1 cellular context compared by ENCODE assay signal in the genomic region with DNA sequence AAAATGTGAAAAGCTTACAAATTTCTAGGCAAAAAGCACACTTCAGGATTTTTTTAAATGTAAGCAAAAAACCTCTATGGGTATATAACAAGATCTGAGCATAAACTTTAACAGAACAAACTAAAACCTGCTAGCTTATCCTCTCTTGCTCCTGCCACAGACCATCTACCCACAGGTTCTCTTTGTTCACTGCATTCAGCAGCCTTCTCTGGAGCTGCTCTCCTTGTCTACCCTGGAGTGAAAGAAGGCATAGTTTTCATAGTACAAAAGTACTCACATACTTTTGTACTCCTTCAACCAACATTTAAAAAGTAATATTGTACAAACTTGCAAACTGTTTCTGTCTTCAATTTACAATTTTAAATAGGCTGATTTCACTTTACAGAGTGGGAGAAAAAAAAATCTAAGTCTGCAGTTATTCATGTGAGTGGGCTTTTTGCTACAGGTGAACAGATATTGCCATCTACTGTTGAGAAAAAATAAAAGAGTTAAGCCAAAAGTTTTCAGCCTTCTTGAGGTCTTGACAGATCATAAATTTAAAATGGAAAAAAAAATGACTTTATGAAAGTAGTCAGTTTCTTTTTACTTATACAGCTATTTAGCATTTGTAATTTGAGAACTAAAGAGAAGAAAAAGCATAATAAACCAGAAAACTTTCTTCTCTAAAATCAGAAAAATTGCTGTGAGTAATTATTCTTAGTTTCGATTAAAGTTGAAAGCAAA.
TF ChIP-seq lines count a peak whose summit lies in the region.

No MANE protein-coding gene starts in this region.

TF ChIP-seq in H1, 55 proteins besides CTCF, POLR2A, EP300 and RAD21:
- TF ChIP-seq ASH2L (IDR thresholded peaks at IDR 0.05; ENCODE audit: low read length) (no peak), JUND (IDR thresholded peaks at IDR 0.05; ENCODE audit: low read length) (no peak), GABPA (IDR thresholded peaks at IDR 0.05; ENCODE audit: borderline replicate concordance, insufficient read depth, low read length) (no peak), YY1 (IDR thresholded peaks at IDR 0.05; ENCODE audit: low read depth, low read length) (no peak), FOSL1 (IDR thresholded peaks at IDR 0.05; ENCODE audit: insufficient read depth, low read depth, low read length) (no peak), ATF3 (IDR thresholded peaks at IDR 0.05; ENCODE audit: insufficient read depth, low read depth, low read length) (no peak), CTBP2 (IDR thresholded peaks at IDR 0.05; ENCODE audit: borderline replicate concordance, insufficient read depth, insufficient read length, low read length) (no peak), NRF1 (IDR thresholded peaks at IDR 0.05; ENCODE audit: low read depth, low read length) (no peak)
